28 cellular contexts compared by ENCODE assay signal in genomic region chr1:47441450-47442106, GRCh38. TPM values are rescaled to one million over a fixed set of nuclear protein-coding genes. Genes with fewer than 3 reads are reported as not detected.
A peak's percentile ranks its signal among the peaks of the same experiment; 100 is the strongest.
DNase-seq lines count a peak whose midpoint lies in the region.
"Had no signal": no experiment of that assay in that cellular context is flagged by ENCODE, and none has a peak within 500 bp of the region (broad histone marks: within the 10 kb centered on the region; RNA-seq: fewer than 3 reads in every experiment).

No MANE protein-coding gene starts in this region.

- H3K9me3 ChIP-seq in iPS-15b (ENCODE audit: control insufficient read depth, insufficient read depth, low read length) = no peaks in the 10 kb centered on the region
- no peaks in the 10 kb centered on the region for H3K9me3 ChIP-seq in MG63
- H3K9me3 ChIP-seq: Caco-2, SJCRH30 had no signal

- peaks cover 10% of the 10 kb centered on the region for H3K4me1 ChIP-seq in iPS-15b (ENCODE audit: control insufficient read depth, insufficient read depth, low read length)
- H3K4me1 ChIP-seq in rectal smooth muscle tissue (ENCODE audit: control insufficient read depth, insufficient read depth, low read length) = peaks cover 3% of the 10 kb centered on the region
- H3K4me1 ChIP-seq: Caco-2, SJCRH30 had no signal

- H3K36me3 ChIP-seq in iPS-15b (ENCODE audit: control insufficient read depth, insufficient read depth, low read length) (no peaks in the 10 kb centered on the region), rectal smooth muscle tissue (ENCODE audit: control insufficient read depth, insufficient read depth, low read length) (no peaks in the 10 kb centered on the region), MG63 (no peaks in the 10 kb centered on the region)
- H3K36me3 ChIP-seq: SJCRH30 had no signal

- H3K27ac ChIP-seq in rectal smooth muscle tissue (ENCODE audit: low read depth, low read length) = no peak overlapping the region
- H3K27ac ChIP-seq: 22Rv1, C4-2B, HL-60, KMS-11, SJCRH30 had no signal

- DNase-seq in NCI-H82 (lab: John Stamatoyannopoulos, UW) (peak; percentile 27), NCI-H82 treated with DMSO at 0.1 percent for 48 hours (lab: John Stamatoyannopoulos, UW; ENCODE audit: unreplicated experiment) (no peak), MG63 (no peak), cortex of kidney (lab: John Stamatoyannopoulos, UW) (no peak), DMS114 treated with DMSO at 0.1 percent for 48 hours (lab: John Stamatoyannopoulos, UW; ENCODE audit: unreplicated experiment) (no peak)
- DNase-seq: Caco-2; CD8-positive, alpha-beta T cell; DND-41; NCI-H1048; NCI-H1436; NCI-H187; NCI-H2081 treated with DMSO at 0.1 percent for 48 hours; NCI-H2171; NCI-H345; NCI-H510A treated with DMSO at 0.1 percent for 48 hours; NCI-H748 treated with DMSO at 0.1 percent for 48 hours; NK-92 treated with Interleukin-12 subunit alpha and Interleukin-12 subunit beta, amount 100 ng/mL, for 24 hours; PC-3; SJCRH30 had no signal

- H3K4me3 ChIP-seq in iPS-15b (ENCODE audit: low read depth, low read length) (peak overlapping the region; percentile 8), rectal smooth muscle tissue (ENCODE audit: low read length) (peak overlapping the region; percentile 35), MG63 (no peak overlapping the region)
- H3K4me3 ChIP-seq: SJCRH30 had no signal

- H3K27me3 ChIP-seq in iPS-15b (ENCODE audit: control insufficient read depth, insufficient read depth, low read length) (peaks cover 90% of the 10 kb centered on the region), rectal smooth muscle tissue (ENCODE audit: control insufficient read depth, insufficient read depth, low read length) (peaks cover 45% of the 10 kb centered on the region), MG63 (no peaks in the 10 kb centered on the region)
- H3K27me3 ChIP-seq: SJCRH30 had no signal

- H3K9ac ChIP-seq in iPS-15b (ENCODE audit: low read depth, low read length) (no peak overlapping the region), rectal smooth muscle tissue (ENCODE audit: low read length) (no peak overlapping the region)
- H3K9ac ChIP-seq: KMS-11 had no signal

RNA-seq across cellular contexts. Expression of gene FOXD2, which starts 3.7 kb away (rescaled TPM):
- total RNA-seq in MG63 (2014; rRNA removed; shearing (Covaris generic); ENCODE audit: low replicate concordance) = 0.03 and 0.94 TPM in 2 replicates

RNA-seq across cellular contexts. Expression of gene FOXE3, which starts 25.5 kb away (rescaled TPM):
- not detected in 2 replicates for total RNA-seq in MG63 (2014; rRNA removed; shearing (Covaris generic); ENCODE audit: low replicate concordance)
- total RNA-seq: B cell; Caco-2; CD8-positive, alpha-beta T cell; PC-3; Right ventricle myocardium inferior; RPMI7951; SJCRH30 had no signal
